Comparison of ENCODE assay signal across 27 cellular contexts in the genomic region with DNA sequence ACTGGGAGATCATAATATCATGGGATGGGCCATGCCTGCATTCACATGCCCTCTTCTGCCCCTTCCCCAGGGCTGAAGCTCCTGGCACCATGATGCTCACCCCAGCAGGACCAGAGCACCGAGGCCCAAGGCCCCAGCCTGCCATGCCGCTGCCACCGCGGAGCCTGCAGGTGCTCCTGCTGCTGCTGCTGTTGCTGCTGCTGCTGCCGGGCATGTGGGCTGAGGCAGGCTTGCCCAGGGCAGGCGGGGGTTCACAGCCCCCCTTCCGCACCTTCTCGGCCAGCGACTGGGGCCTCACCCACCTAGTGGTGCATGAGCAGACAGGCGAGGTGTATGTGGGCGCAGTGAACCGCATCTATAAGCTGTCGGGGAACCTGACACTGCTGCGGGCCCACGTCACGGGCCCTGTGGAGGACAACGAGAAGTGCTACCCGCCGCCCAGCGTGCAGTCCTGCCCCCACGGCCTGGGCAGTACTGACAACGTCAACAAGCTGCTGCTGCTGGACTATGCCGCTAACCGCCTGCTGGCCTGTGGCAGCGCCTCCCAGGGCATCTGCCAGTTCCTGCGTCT.
"Had no signal": no experiment of that assay in that cellular context is flagged by ENCODE, and none has a peak within 500 bp of the region (broad histone marks: within the 10 kb centered on the region; RNA-seq: fewer than 3 reads in every experiment).

No MANE protein-coding gene starts in this region.

- DNase-seq: hypothalamus; immature natural killer cell; kidney; left colon; left ventricle myocardium inferior; mesendoderm; naive B cell; natural killer cell; nephron progenitor cell; psoas muscle; stimulated activated CD4-positive, alpha-beta T cell treated with anti-CD3 and anti-CD28 coated beads, Interleukin-12 subunit alpha, Interleukin-12 subunit beta, amount 100 ng/mL, for 4 hours; stimulated activated CD4-positive, alpha-beta T cell treated with anti-CD3 and anti-CD28 coated beads, Interleukin-15, amount 100 ng/mL, for 24 hours; stimulated activated CD4-positive, alpha-beta T cell treated with anti-CD3 and anti-CD28 coated beads, Interleukin-2, amount 100 ng/mL, for 24 hours; stimulated activated CD4-positive, alpha-beta T cell treated with anti-CD3 and anti-CD28 coated beads, Interleukin-4, amount 100 ng/mL, for 1 hour; stimulated activated naive B cell treated with anti-CD40 and anti-IgM and Interleukin-4, amounts not matched to agents 10 μg/mL and 1 μg/mL and 100 μg/mL, for 72 hours; stimulated activated naive CD8-positive, alpha-beta T cell treated with anti-CD3 and anti-CD28 coated beads, Interleukin-15, Interleukin-2, amounts not matched to agents 100 U/mL and 50 U/mL, for 24 hours; stomach; testis; thyroid gland; transverse colon had no signal

- H3K36me3 ChIP-seq: neural progenitor cell, transverse colon had no signal

- ATAC-seq: left colon; natural killer cell; pancreas; psoas muscle; sciatic nerve; stimulated activated naive B cell treated with anti-CD40 and anti-IgM and Interleukin-4, amounts not matched to agents 10 μg/mL and 1 μg/mL and 100 μg/mL, for 72 hours; stimulated activated naive CD8-positive, alpha-beta T cell treated with anti-CD3 and anti-CD28 coated beads, Interleukin-15, Interleukin-2, amounts not matched to agents 100 U/mL and 50 U/mL, for 24 hours had no signal

- H3K9me3 ChIP-seq: left ventricle myocardium inferior, pancreas, psoas muscle, stomach, testis, thyroid gland, transverse colon, upper lobe of left lung, vagina had no signal

- H3K9ac ChIP-seq: neural progenitor cell had no signal

- H2AFZ ChIP-seq: neural progenitor cell had no signal

- H3K27ac ChIP-seq: left ventricle myocardium inferior, neural progenitor cell, pancreas, psoas muscle, skin epidermis, stomach, testis, thyroid gland, transverse colon, vagina had no signal

- H3K27me3 ChIP-seq: neural progenitor cell, pancreas, testis, thyroid gland, transverse colon, upper lobe of left lung, vagina had no signal

- H3K4me3 ChIP-seq: left ventricle myocardium inferior, lung, neural progenitor cell, pancreas, psoas muscle, skin epidermis, stomach, testis, thyroid gland, transverse colon, upper lobe of left lung, vagina had no signal

- H3K4me2 ChIP-seq: neural progenitor cell had no signal
